In genomic region chr11:9574806-9575530, GRCh38 we compare ENCODE assay signal across 8 cellular contexts. TPM values are rescaled to one million over a fixed set of nuclear protein-coding genes. Genes with fewer than 3 reads are reported as not detected.
DNase-seq lines count a peak whose midpoint lies in the region; ATAC-seq and TF ChIP-seq lines count a peak whose summit lies in the region.

No MANE protein-coding gene starts in this region.

- H3K4me1 ChIP-seq in heart left ventricle, result peaks cover 0 to 42% (median 9%) of the 10 kb centered on the region in 12 donors

- intact Hi-C loops in CD14-positive monocyte (cut with micrococcal nuclease) (loop anchor here in 1 of 2 donors (2.0 to 10.0 kb wide), 4 partner anchors 38 to 180 kb away; partner anchors contain the start of gene SWAP70), heart left ventricle (cut with DNase I) (loop anchor here in 8 of 10 donors (2.0 to 5.0 kb wide), 7 partner anchors 37 to 182 kb away; partner anchors contain the start of gene ZNF143 (in 2 of the 8))

- H3K27me3 Mint-ChIP-seq in CD14-positive monocyte (ENCODE audit: low read depth in 3 of 3) (peaks cover 0 to 3% (median 0%) of the 10 kb centered on the region in 3 donors), progenitor cell of endocrine pancreas (no peaks in the 10 kb centered on the region)
- peaks cover 29% of the 10 kb centered on the region for H3K27me3 Mint-ChIP-seq in activated naive CD8-positive, alpha-beta T cell treated with anti-CD3 and anti-CD28 coated beads for 36 hours

- no peak for TF ChIP-seq CTCF in CD14-positive monocyte (IDR thresholded peaks at IDR 0.05)
- no peak for TF ChIP-seq CTCF in heart left ventricle (IDR thresholded peaks at IDR 0.05)
- no peak for TF ChIP-seq CTCF in progenitor cell of endocrine pancreas (IDR thresholded peaks at IDR 0.05; ENCODE audit: unreplicated experiment)

- H3K9me3 Mint-ChIP-seq in CD14-positive monocyte (no peaks in the 10 kb centered on the region), progenitor cell of endocrine pancreas (ENCODE audit: low read depth) (no peaks in the 10 kb centered on the region)
- no peaks in the 10 kb centered on the region for H3K9me3 Mint-ChIP-seq in activated naive CD8-positive, alpha-beta T cell treated with anti-CD3 and anti-CD28 coated beads for 36 hours

- DNase-seq in CD14-positive monocyte (ENCODE audit: low spot score) (no peak), H7 (peak; percentile 68), NCI-H748 treated with DMSO at 0.1 percent for 48 hours (lab: John Stamatoyannopoulos, UW) (peak; percentile 50), heart left ventricle (peak; percentile 65 to 74 (median 70)), progenitor cell of endocrine pancreas (ENCODE audit: low spot score, unreplicated experiment) (no peak), globus pallidus (ENCODE audit: low spot score) (no peak)
- DNase-seq in activated naive CD8-positive, alpha-beta T cell treated with anti-CD3 and anti-CD28 coated beads for 36 hours, result peak; percentile 29

- H3K9me3 ChIP-seq in heart left ventricle, result no peaks in the 10 kb centered on the region

- H3K27me3 ChIP-seq in H7 (ENCODE audit: control insufficient read depth, insufficient read depth, low read length), result no peaks in the 10 kb centered on the region
- H3K27me3 ChIP-seq in heart left ventricle, result no peaks in the 10 kb centered on the region

- WGBS in heart left ventricle, 4 donors, result 0 to 2% (median 1%) methylated on average over 24 to 34 of the region's 34 CpGs

- peak; percentile 15 to 66 (median 42) for ATAC-seq in heart left ventricle
- no peak for ATAC-seq in GM18867 (IDR thresholded peaks at IDR 0.05; ENCODE audit: unreplicated experiment)

- H3K4me3 ChIP-seq in H7 (ENCODE audit: insufficient read depth, low read depth, low read length) (peak overlapping the region; percentile 95), heart left ventricle (peak overlapping the region; percentile 42 to 90 (median 76))

- H3K36me3 Mint-ChIP-seq in CD14-positive monocyte (peaks cover 1 to 3% of the 10 kb centered on the region in 2 donors), progenitor cell of endocrine pancreas (ENCODE audit: insufficient read depth) (peaks cover 31% of the 10 kb centered on the region)
- peaks cover 41% of the 10 kb centered on the region for H3K36me3 Mint-ChIP-seq in activated naive CD8-positive, alpha-beta T cell treated with anti-CD3 and anti-CD28 coated beads for 36 hours

- peak in 1 of 2 donors; percentile 33 for TF ChIP-seq POLR2A in heart left ventricle (IDR thresholded peaks at IDR 0.05)

- H3K4me1 Mint-ChIP-seq in CD14-positive monocyte (peaks cover 33% of the 10 kb centered on the region), progenitor cell of endocrine pancreas (ENCODE audit: low read depth) (peaks cover 45% of the 10 kb centered on the region)
- H3K4me1 Mint-ChIP-seq in activated naive CD8-positive, alpha-beta T cell treated with anti-CD3 and anti-CD28 coated beads for 36 hours, result peaks cover 25% of the 10 kb centered on the region

- peak overlapping the region; percentile 20 to 79 (median 61) for H3K27ac Mint-ChIP-seq in CD14-positive monocyte
- H3K27ac Mint-ChIP-seq in activated naive CD8-positive, alpha-beta T cell treated with anti-CD3 and anti-CD28 coated beads for 36 hours, result peak overlapping the region; percentile 82
- H3K27ac Mint-ChIP-seq in progenitor cell of endocrine pancreas, result peak overlapping the region; percentile 98

- H3K36me3 ChIP-seq in H7 (replicated peaks; ENCODE audit: control insufficient read depth, insufficient read depth, low read length) (peaks cover 27% of the 10 kb centered on the region), heart left ventricle (peaks cover 0 to 22% (median 0%) of the 10 kb centered on the region in 9 donors)

- peak overlapping the region; percentile 43 to 98 (median 94) for H3K27ac ChIP-seq in heart left ventricle

- H3K4me3 Mint-ChIP-seq in CD14-positive monocyte (peak overlapping the region; percentile 97 to 98), progenitor cell of endocrine pancreas (ENCODE audit: low read depth) (peak overlapping the region; percentile 93)
- peak overlapping the region; percentile 93 for H3K4me3 Mint-ChIP-seq in activated naive CD8-positive, alpha-beta T cell treated with anti-CD3 and anti-CD28 coated beads for 36 hours

RNA-seq across cellular contexts. Expression of gene WEE1, which starts 1.5 kb away (rescaled TPM):
- polyA plus RNA-seq in CD14-positive monocyte (under 1 TPM; 0.05 to 0.22 TPM), heart left ventricle (10 to 100 TPM; 14.5 to 49.2 TPM)
- 125 and 176 TPM in 2 replicates for total RNA-seq in H7 (2014; rRNA removed; shearing (Covaris generic))
- 10 to 100 TPM; 46.8 to 47.5 TPM for total RNA-seq in activated naive CD8-positive, alpha-beta T cell treated with anti-CD3 and anti-CD28 coated beads for 36 hours
- total RNA-seq in heart left ventricle (10 to 100 TPM; 33.0 to 89.2 (median 68.7) TPM), progenitor cell of endocrine pancreas (154 and 179 TPM in 2 replicates)

Comparison
In these comparisons a context has a peak if more than half of its experiments do, and no peak if none do; other contexts are left out.
1. DNase-seq: peak in H7 (single experiment), NCI-H748 treated with DMSO at 0.1 percent for 48 hours (single experiment), activated naive CD8-positive, alpha-beta T cell treated with anti-CD3 and anti-CD28 coated beads for 36 hours (single experiment) and heart left ventricle (5 of 5); none in CD14-positive monocyte (single experiment), progenitor cell of endocrine pancreas (single experiment) and globus pallidus (single experiment).
2. Peak in every context shown above with its lines, with median percentiles within 50 percentile points of each other: H3K27ac Mint-ChIP-seq and H3K4me3 Mint-ChIP-seq.